Comparison of ENCODE assay signal across 8 cellular contexts in the genomic region with DNA sequence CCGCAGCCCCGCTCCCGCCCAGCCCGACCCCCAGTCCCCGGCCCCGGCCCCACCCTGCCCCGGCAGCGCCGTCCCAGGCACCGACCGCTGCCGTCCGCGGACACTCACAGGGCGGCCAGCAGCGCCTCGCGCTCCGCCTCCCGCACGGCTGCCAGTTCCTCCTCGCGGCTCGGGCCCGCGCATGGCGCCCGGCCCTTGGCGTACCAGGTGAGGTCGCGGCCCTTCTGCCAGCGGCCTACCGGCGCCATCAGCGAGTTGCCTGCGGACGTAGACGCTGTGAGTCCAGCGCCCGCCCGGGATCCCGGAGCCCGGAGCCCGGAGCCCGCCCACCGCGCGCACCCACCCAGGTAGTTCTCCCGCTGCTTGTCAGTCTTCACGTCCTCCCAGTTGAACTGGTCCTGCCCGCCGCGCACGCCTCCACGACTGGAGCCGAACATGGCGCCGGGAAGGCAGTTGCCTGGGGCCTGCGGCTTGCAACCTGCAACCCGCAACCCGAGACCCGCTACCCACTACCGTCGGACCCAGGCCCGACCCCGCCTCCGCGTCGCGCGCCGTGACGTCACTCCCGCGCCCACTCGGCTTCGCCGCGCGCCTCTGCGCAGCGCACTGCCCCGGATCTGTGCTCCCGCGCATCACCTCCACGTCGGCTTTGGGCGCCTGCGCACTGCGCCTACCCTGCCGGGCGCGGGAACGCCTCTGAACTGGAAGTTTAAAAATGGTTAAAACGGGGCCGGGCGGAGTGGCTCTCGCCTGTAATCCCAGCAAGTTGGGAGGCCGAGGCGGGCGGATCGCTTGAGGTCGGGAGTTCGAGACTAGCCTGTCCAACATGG. TPM values are rescaled to one million over a fixed set of nuclear protein-coding genes. Genes with fewer than 3 reads are reported as not detected.
DNase-seq lines count a peak whose midpoint lies in the region; ATAC-seq, FAIRE-seq and TF ChIP-seq lines count a peak whose summit lies in the region.

C1orf35 (minus strand) TSS at position 535 of the 830 bp plus-strand sequence; CDS start at position 437, 98 bp downstream.

- H2BK15ac ChIP-seq in neuronal stem cell (ENCODE audit: low read length): no peak within 1 kb of the TSS

- H3K27me3 ChIP-seq in neuronal stem cell (ENCODE audit: control insufficient read depth in 3 of 3, insufficient read depth in 3 of 3, low read depth in 1 of 3, low read length in 3 of 3): no peaks in the 10 kb centered on the region

- no peak within 1 kb of the TSS for H2BK120ac ChIP-seq in neuronal stem cell (ENCODE audit: low read depth, low read length)

- peak within 1 kb of the TSS; percentile 96 for H3K23ac ChIP-seq in neuronal stem cell (ENCODE audit: low read depth, low read length, poor library complexity)

- no peak within 1 kb of the TSS for H2BK5ac ChIP-seq in neuronal stem cell (ENCODE audit: low read length)

- ATAC-seq in HG02571 (IDR thresholded peaks at IDR 0.05; ENCODE audit: unreplicated experiment): peak; percentile 62

- no peak within 1 kb of the TSS for H4K8ac ChIP-seq in neuronal stem cell (ENCODE audit: low read depth, low read length)

- no peak for TF ChIP-seq CTCF in NB4 (IDR thresholded peaks at IDR 0.05; ENCODE audit: low read depth, low read length)

- H3K79me1 ChIP-seq in neuronal stem cell (ENCODE audit: low read depth, low read length): peaks cover 29% of the 10 kb centered on the region

- WGBS in neuronal stem cell (ENCODE audit: extremely low coverage in 2 of 2, insufficient read length in 2 of 2, insufficient replicate concordance in 1 of 2), 2 donors: no CpG with 5 or more reads among the region's 104 CpGs

- H3K14ac ChIP-seq in neuronal stem cell (ENCODE audit: low read length): peak within 1 kb of the TSS; percentile 71

- FAIRE-seq in frontal cortex (lab: Jason Lieb, UNC): no peak

- H2AFZ ChIP-seq in neuronal stem cell (ENCODE audit: low read length): peak within 1 kb of the TSS; percentile 97

- peak within 1 kb of the TSS; percentile 96 for H3K4me2 ChIP-seq in neuronal stem cell (ENCODE audit: insufficient read depth, low read length, poor library complexity, severe bottlenecking)

- peak; percentile 77 for DNase-seq in GM04504 (ENCODE audit: low read depth)
- peak; percentile 95 for DNase-seq in NB4 (ENCODE audit: low read depth)
- DNase-seq in SK-N-DZ (ENCODE audit: low spot score): peak; percentile 90
- peak; percentile 95 for DNase-seq in activated naive CD4-positive, alpha-beta T cell treated with Interleukin-2 at 50 U/mL for 16 hours
- DNase-seq in frontal cortex (ENCODE audit: low spot score in 2 of 2): peak; percentile 97
- DNase-seq in neuronal stem cell (ENCODE audit: low spot score): peak; percentile 95
- DNase-seq in substantia nigra (lab: John Stamatoyannopoulos, UW): peak; percentile 19 to 93 (median 83)

- peak within 1 kb of the TSS; percentile 71 for H3K4me3 ChIP-seq in NB4 (ENCODE audit: low read depth, low read length)
- peak within 1 kb of the TSS; percentile 89 to 99 for H3K4me3 ChIP-seq in neuronal stem cell (ENCODE audit: low read length in 2 of 2)

- H2AK5ac ChIP-seq in neuronal stem cell (ENCODE audit: low read depth, low read length): peak within 1 kb of the TSS; percentile 97

- H2BK12ac ChIP-seq in neuronal stem cell (ENCODE audit: low read length): no peak within 1 kb of the TSS

- H3K9me3 ChIP-seq in neuronal stem cell (replicated peaks in 1 of 2; ENCODE audit: control insufficient read depth in 2 of 2, insufficient read depth in 1 of 2, low read depth in 1 of 2, low read length in 2 of 2): no peaks in the 10 kb centered on the region

- H3K27ac ChIP-seq in neuronal stem cell (replicated peaks; ENCODE audit: low read length) (peak within 1 kb of the TSS; percentile 58), substantia nigra (ENCODE audit: low read depth, low read length, poor library complexity, severe bottlenecking) (peak within 1 kb of the TSS; percentile 84)

- peaks cover 43 to 71% of the 10 kb centered on the region in 2 donors for H3K36me3 ChIP-seq in neuronal stem cell (replicated peaks in 1 of 2; ENCODE audit: control insufficient read depth in 2 of 2, insufficient read depth in 2 of 2, low read length in 2 of 2)

- H3K9ac ChIP-seq in neuronal stem cell (ENCODE audit: low read depth, low read length, poor library complexity): peak within 1 kb of the TSS; percentile 95

- H3K4me1 ChIP-seq in neuronal stem cell (ENCODE audit: control insufficient read depth in 2 of 2, insufficient read depth in 1 of 2, low read depth in 1 of 2, low read length in 2 of 2): peaks cover 0 to 5% of the 10 kb centered on the region in 2 donors

- H3K18ac ChIP-seq in neuronal stem cell (ENCODE audit: low read length): peak within 1 kb of the TSS; percentile 94

- peak within 1 kb of the TSS; percentile 30 for H4K91ac ChIP-seq in neuronal stem cell (ENCODE audit: low read depth, low read length, poor library complexity)

- H3K4ac ChIP-seq in neuronal stem cell (ENCODE audit: low read length): peak within 1 kb of the TSS; percentile 84

- peak; percentile 71 for TF ChIP-seq POLR2A in NB4 (IDR thresholded peaks at IDR 0.05; ENCODE audit: extremely low read depth, insufficient read length)

RNA-seq across cellular contexts. Expression of gene C1orf35, which starts in this region (rescaled TPM):
- polyA plus RNA-seq in SK-N-DZ (2014; cell fraction: cytosol; rRNA removed): 20.2 and 20.7 TPM in 2 replicates
- polyA plus RNA-seq in SK-N-DZ (2014; cell fraction: nucleus; rRNA removed): 76.0 and 86.4 TPM in 2 replicates
- 4.1 TPM for total RNA-seq in frontal cortex
- polyA plus RNA-seq in neuronal stem cell (2013, experiment 1 of 2): 28.9 TPM
- polyA plus RNA-seq in neuronal stem cell (2013, experiment 2 of 2): 28.4 TPM

Comparison
In these comparisons a context has a peak if more than half of its experiments do, and no peak if none do; other contexts are left out.
1. Peak in every context shown above with its lines: DNase-seq, ATAC-seq, H3K4me3 ChIP-seq and H3K27ac ChIP-seq.